Comparison of ENCODE assay signal across 20 cellular contexts in the genomic region with DNA sequence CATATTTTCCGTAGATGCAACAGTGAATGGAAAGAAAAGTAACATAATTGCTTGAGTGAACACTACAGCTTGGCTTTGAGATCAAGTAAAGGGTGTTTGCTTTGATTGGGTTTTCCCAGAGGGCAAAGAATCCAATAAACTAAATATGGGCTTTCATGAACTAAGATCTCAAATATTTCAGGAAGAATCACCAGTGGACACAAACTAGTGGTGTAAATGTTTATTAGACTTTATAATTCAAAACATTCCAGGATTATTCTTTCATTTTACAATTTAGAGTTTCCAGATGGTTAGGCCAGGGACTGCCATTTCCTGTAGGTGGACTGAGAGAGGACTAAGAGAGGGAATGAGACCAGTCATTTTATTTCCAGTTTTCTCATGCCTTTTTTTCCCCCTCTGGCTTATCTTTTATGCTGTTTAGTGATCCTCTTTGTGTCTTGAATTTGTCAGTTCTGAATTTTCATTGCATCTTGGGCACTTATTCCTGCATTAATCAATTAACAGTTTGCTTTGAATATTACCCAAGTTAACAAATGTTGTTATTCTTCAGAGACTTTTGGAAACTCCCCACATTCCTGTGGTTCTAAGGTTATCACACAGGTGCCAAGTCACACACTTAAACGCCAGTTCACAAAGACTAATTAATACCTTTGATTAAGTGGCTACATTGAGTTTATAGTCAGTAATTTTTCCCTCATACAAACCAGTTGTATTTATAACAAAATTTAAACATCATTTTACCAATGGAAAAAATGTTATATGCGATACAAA. TPM values are rescaled to one million over a fixed set of nuclear protein-coding genes. Genes with fewer than 3 reads are reported as not detected.
DNase-seq lines count a peak whose midpoint lies in the region; ATAC-seq, FAIRE-seq and TF ChIP-seq lines count a peak whose summit lies in the region.
"Had no signal": no experiment of that assay in that cellular context is flagged by ENCODE, and none has a peak within 500 bp of the region (broad histone marks: within the 10 kb centered on the region; RNA-seq: fewer than 3 reads in every experiment).

No MANE protein-coding gene starts in this region.

- peaks cover 25% of the 10 kb centered on the region; the same call in 2 of the 3 replicates for H3K36me3 Mint-ChIP-seq in GM23338 (ENCODE audit: low read depth)

- H3K9ac ChIP-seq in parathyroid adenoma, result no peak overlapping the region
- H3K9ac ChIP-seq: BLaER1 had no signal

- H3K4me2 ChIP-seq in parathyroid adenoma (ENCODE audit: low read length), result peak overlapping the region; percentile 32
- H3K4me2 ChIP-seq in GM23338, result no peak overlapping the region

- TF ChIP-seq CTCF in parathyroid adenoma (IDR thresholded peaks at IDR 0.05), result no peak
- no peak for TF ChIP-seq CTCF in GM23338 (conservative IDR thresholded peaks at IDR 0.05; ENCODE audit: low read depth in 2 of 2)

- peaks cover 10% of the 10 kb centered on the region for H3K4me1 Mint-ChIP-seq in GM23338

- H3K4me3 Mint-ChIP-seq in GM23338, result no peak overlapping the region

- H3F3A ChIP-seq in GM23338 (replicated peaks; ENCODE audit: low read depth), result no peaks in the 10 kb centered on the region

- no peak overlapping the region for H2AFZ ChIP-seq in parathyroid adenoma
- no peak overlapping the region for H2AFZ ChIP-seq in GM23338

- no peaks in the 10 kb centered on the region for H3K9me2 ChIP-seq in GM23338 (ENCODE audit: insufficient read depth)

- no peaks in the 10 kb centered on the region for H3K9me3 ChIP-seq in parathyroid adenoma (ENCODE audit: control insufficient read depth, low read length)
- H3K9me3 ChIP-seq: BLaER1, thoracic aorta had no signal

- H3K9me3 Mint-ChIP-seq in GM23338, result no peaks in the 10 kb centered on the region

- H3K4me1 ChIP-seq in parathyroid adenoma (peaks cover 52% of the 10 kb centered on the region), GM23338 (ENCODE audit: insufficient read depth) (no peaks in the 10 kb centered on the region; the same call in 1 of the 2 replicates)

- H3K27me3 ChIP-seq in parathyroid adenoma (ENCODE audit: control insufficient read depth, insufficient read depth, low read length) (no peaks in the 10 kb centered on the region), GM23338 (ENCODE audit: insufficient read depth) (no peaks in the 10 kb centered on the region)
- H3K27me3 ChIP-seq: adrenal gland, BLaER1 had no signal

- ATAC-seq in GM23338, result no peak

- H3K27me3 Mint-ChIP-seq in GM23338 (ENCODE audit: insufficient read depth, low read depth, poor library complexity), result peaks cover 2% of the 10 kb centered on the region

- DNase-seq in HCEC 1CT, result peak; percentile 31
- peak; percentile 32 for DNase-seq in RPMI7951 (ENCODE audit: low read depth)
- no peak for DNase-seq in GM12891 (ENCODE audit: insufficient read length, low spot score)
- DNase-seq in GM23338 (ENCODE audit: low spot score), result no peak
- no peak for DNase-seq in foreskin melanocyte
- DNase-seq: adrenal gland; DMS153; effector memory CD4-positive, alpha-beta T cell; KG1; NCI-H2171 treated with DMSO at 0.1 percent for 48 hours; NCI-H82; stimulated activated CD4-positive, alpha-beta T cell treated with anti-CD3 and anti-CD28 coated beads, Interleukin-2, amount 100 ng/mL, for 48 hours; T-helper 1 cell had no signal

- peak; percentile 57 for FAIRE-seq in endometrium (lab: Jason Lieb, UNC)
- FAIRE-seq in GM12891 (lab: Jason Lieb, UNC), result no peak
- FAIRE-seq: frontal cortex had no signal

- H3K4me3 ChIP-seq in parathyroid adenoma (ENCODE audit: low read depth, low read length), result peak overlapping the region; percentile 17
- no peak overlapping the region for H3K4me3 ChIP-seq in GM23338
- H3K4me3 ChIP-seq: adrenal gland, BLaER1, thoracic aorta had no signal

- no peaks in the 10 kb centered on the region for H4K20me1 ChIP-seq in GM23338 (replicated peaks; ENCODE audit: insufficient read depth)
- H4K20me1 ChIP-seq: BLaER1 had no signal

- no peak for TF ChIP-seq POLR2A in GM12891 (IDR thresholded peaks at IDR 0.05; ENCODE audit: low read depth, low read length)

- peak overlapping the region; percentile 99 for H3K27ac ChIP-seq in parathyroid adenoma
- no peak overlapping the region for H3K27ac ChIP-seq in GM23338 (ENCODE audit: low read depth)
- H3K27ac ChIP-seq: adrenal gland, BLaER1, RWPE1, thoracic aorta, VCaP had no signal

- no peak overlapping the region for H3K27ac Mint-ChIP-seq in GM23338

- H3K79me2 ChIP-seq in parathyroid adenoma (peaks cover 12% of the 10 kb centered on the region), GM23338 (replicated peaks; ENCODE audit: insufficient read depth) (peaks cover 7% of the 10 kb centered on the region)

- H3K36me3 ChIP-seq in parathyroid adenoma (ENCODE audit: control insufficient read depth, insufficient read depth, low read length), result no peaks in the 10 kb centered on the region
- H3K36me3 ChIP-seq in GM23338 (ENCODE audit: insufficient read depth), result peaks cover 7% of the 10 kb centered on the region; the same call in 1 of the 2 replicates
- H3K36me3 ChIP-seq: adrenal gland, thoracic aorta had no signal

TF ChIP-seq in GM12891, 5 proteins besides CTCF, POLR2A, EP300 and RAD21:
- no peak for TF ChIP-seq TAF1 (IDR thresholded peaks at IDR 0.05; ENCODE audit: low read depth, low read length)
- no peak for TF ChIP-seq POU2F2 (IDR thresholded peaks at IDR 0.05; ENCODE audit: low read depth, low read length)
- TF ChIP-seq POLR2AphosphoS5 (IDR thresholded peaks at IDR 0.05; ENCODE audit: low read depth, low read length), result no peak

TF ChIP-seq in GM23338, 12 proteins besides CTCF, POLR2A, EP300 and RAD21 (continues in another document):
- TF ChIP-seq JUNB (IDR thresholded peaks at IDR 0.05; ENCODE audit: unreplicated experiment) (no peak), CREB1 (CRISPR knock-in tag; IDR thresholded peaks at IDR 0.05; ENCODE audit: low read depth) (no peak), EZH2 (IDR thresholded peaks at IDR 0.05; ENCODE audit: low read depth, unreplicated experiment) (no peak), ZNF114 (CRISPR knock-in tag; IDR thresholded peaks at IDR 0.05) (no peak), POLR2AphosphoS5 (IDR thresholded peaks at IDR 0.05; ENCODE audit: low read depth) (no peak), EZH2phosphoT487 (IDR thresholded peaks at IDR 0.05; ENCODE audit: unreplicated experiment) (no peak)
- TF ChIP-seq, protein P1, sequence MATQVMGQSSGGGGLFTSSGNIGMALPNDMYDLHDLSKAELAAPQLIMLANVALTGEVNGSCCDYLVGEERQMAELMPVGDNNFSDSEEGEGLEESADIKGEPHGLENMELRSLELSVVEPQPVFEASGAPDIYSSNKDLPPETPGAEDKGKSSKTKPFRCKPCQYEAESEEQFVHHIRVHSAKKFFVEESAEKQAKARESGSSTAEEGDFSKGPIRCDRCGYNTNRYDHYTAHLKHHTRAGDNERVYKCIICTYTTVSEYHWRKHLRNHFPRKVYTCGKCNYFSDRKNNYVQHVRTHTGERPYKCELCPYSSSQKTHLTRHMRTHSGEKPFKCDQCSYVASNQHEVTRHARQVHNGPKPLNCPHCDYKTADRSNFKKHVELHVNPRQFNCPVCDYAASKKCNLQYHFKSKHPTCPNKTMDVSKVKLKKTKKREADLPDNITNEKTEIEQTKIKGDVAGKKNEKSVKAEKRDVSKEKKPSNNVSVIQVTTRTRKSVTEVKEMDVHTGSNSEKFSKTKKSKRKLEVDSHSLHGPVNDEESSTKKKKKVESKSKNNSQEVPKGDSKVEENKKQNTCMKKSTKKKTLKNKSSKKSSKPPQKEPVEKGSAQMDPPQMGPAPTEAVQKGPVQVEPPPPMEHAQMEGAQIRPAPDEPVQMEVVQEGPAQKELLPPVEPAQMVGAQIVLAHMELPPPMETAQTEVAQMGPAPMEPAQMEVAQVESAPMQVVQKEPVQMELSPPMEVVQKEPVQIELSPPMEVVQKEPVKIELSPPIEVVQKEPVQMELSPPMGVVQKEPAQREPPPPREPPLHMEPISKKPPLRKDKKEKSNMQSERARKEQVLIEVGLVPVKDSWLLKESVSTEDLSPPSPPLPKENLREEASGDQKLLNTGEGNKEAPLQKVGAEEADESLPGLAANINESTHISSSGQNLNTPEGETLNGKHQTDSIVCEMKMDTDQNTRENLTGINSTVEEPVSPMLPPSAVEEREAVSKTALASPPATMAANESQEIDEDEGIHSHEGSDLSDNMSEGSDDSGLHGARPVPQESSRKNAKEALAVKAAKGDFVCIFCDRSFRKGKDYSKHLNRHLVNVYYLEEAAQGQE (IDR thresholded peaks at IDR 0.05; ENCODE audit: unreplicated experiment), result no peak

RNA-seq across cellular contexts. Expression of a gene that starts 12.2 kb away (rescaled TPM):
- 52.0 and 54.5 TPM in 2 replicates for total RNA-seq in RPMI7951 (2014; rRNA removed; shearing (Covaris generic))
- 25.9 TPM for polyA plus RNA-seq in GM12891 (2012; ENCODE audit: low read depth, missing spikeins)
- 19.9 and 21.2 TPM in 2 replicates for total RNA-seq in GM23338 (2014; rRNA removed; shearing (Covaris generic))
- polyA plus RNA-seq in GM23338 (2016; fragmentation: Nextera tagmentation; extraction: Ambion mirVana), result 82.5 and 99.9 TPM in 2 replicates

RNA-seq across cellular contexts. Expression of a gene that starts 13.5 kb away (rescaled TPM):
- total RNA-seq in RPMI7951 (2014; rRNA removed; shearing (Covaris generic)), result 10.7 and 12.9 TPM in 2 replicates
- 1.6 TPM for polyA plus RNA-seq in GM12891 (2012; ENCODE audit: low read depth, missing spikeins)
- 17.6 and 17.8 TPM in 2 replicates for total RNA-seq in GM23338 (2014; rRNA removed; shearing (Covaris generic))
- polyA plus RNA-seq in GM23338 (2016; fragmentation: Nextera tagmentation; extraction: Ambion mirVana), result 5.5 and 6.2 TPM in 2 replicates

RNA-seq across cellular contexts. Expression of a gene that starts 53.6 kb away (rescaled TPM):
- 18.2 and 21.5 TPM in 2 replicates for total RNA-seq in RPMI7951 (2014; rRNA removed; shearing (Covaris generic))
- polyA plus RNA-seq in GM12891 (2012; ENCODE audit: low read depth, missing spikeins), result 5.4 TPM
- total RNA-seq in GM23338 (2014; rRNA removed; shearing (Covaris generic)), result 39.5 and 43.3 TPM in 2 replicates
- polyA plus RNA-seq in GM23338 (2016; fragmentation: Nextera tagmentation; extraction: Ambion mirVana), result 55.5 and 64.9 TPM in 2 replicates

Comparison
In these comparisons a context has a peak if more than half of its experiments do, and no peak if none do; other contexts are left out.
1. DNase-seq: peak in HCEC 1CT (single experiment) and RPMI7951 (single experiment); none in GM12891 (single experiment), GM23338 (single experiment) and foreskin melanocyte (single experiment).